In genomic region chr1:31164291-31164690, GRCh38 we compare ENCODE assay signal across 21 cellular contexts.
"Had no signal": no experiment of that assay in that cellular context is flagged by ENCODE, and none has a peak within 500 bp of the region (broad histone marks: within the 10 kb centered on the region; RNA-seq: fewer than 3 reads in every experiment).

No MANE protein-coding gene starts in this region.

- H3K36me3 ChIP-seq: SJCRH30 had no signal

- ATAC-seq: Right ventricle myocardium inferior, SK-N-SH treated with all-trans-retinoic acid at 6 μM for 48 hours had no signal

- H3K4me3 ChIP-seq: SJCRH30 had no signal

- H3K9me3 ChIP-seq: SJCRH30 had no signal

- H3K27me3 ChIP-seq: SJCRH30 had no signal

- H3K27ac ChIP-seq: SJCRH30 had no signal

- H3K4me1 ChIP-seq: SJCRH30 had no signal

- FAIRE-seq: RCC 7860 had no signal

- DNase-seq: Karpas-422, KG1, MM.1S, NCI-H1092 treated with DMSO at 0.1 percent for 48 hours, NCI-H1436, NCI-H187, NCI-H2029, NCI-H2081 treated with DMSO at 0.1 percent for 48 hours, NCI-H2171, NCI-H226, NCI-H446, NCI-H510A, NCI-H524 treated with DMSO at 0.1 percent for 48 hours, NCI-H69, NCI-H774, RPMI8226, SHP77 treated with DMSO at 0.1 percent for 48 hours, SJCRH30 had no signal
